Comparison of ENCODE assay signal across 15 cellular contexts in genomic region chr7:8413600-8413999, GRCh38. TPM values are rescaled to one million over a fixed set of nuclear protein-coding genes. Genes with fewer than 3 reads are reported as not detected.
DNase-seq lines count a peak whose midpoint lies in the region; ATAC-seq, FAIRE-seq and TF ChIP-seq lines count a peak whose summit lies in the region.
"Had no signal": no experiment of that assay in that cellular context is flagged by ENCODE, and none has a peak within 500 bp of the region (broad histone marks: within the 10 kb centered on the region; RNA-seq: fewer than 3 reads in every experiment).

No MANE protein-coding gene starts in this region.

- no peaks in the 10 kb centered on the region for H3K4me1 Mint-ChIP-seq in activated T-helper 2 cell treated with anti-CD3 and anti-CD28 coated beads, Interferon-gamma antibody, Interleukin-2, Interleukin-4, amounts not matched to agents 10 μg/mL and 5 μg/mL and 100 μg/mL, durations not matched to agents 14 hours and 24 hours and 36 hours (ENCODE audit: low read depth)
- H3K4me1 Mint-ChIP-seq: CD8-positive, alpha-beta memory T cell had no signal

- intact Hi-C loops in activated T-helper 2 cell treated with anti-CD3 and anti-CD28 coated beads, Interferon-gamma antibody, Interleukin-2, Interleukin-4, amounts not matched to agents 10 μg/mL and 5 μg/mL and 100 μg/mL, durations not matched to agents 14 hours and 24 hours and 36 hours (cut with micrococcal nuclease) = no loop called here

- DNase-seq in NOMO-1 treated with DMSO at 0.1 percent for 48 hours (lab: John Stamatoyannopoulos, UW; ENCODE audit: unreplicated experiment) (peak; percentile 1), NOMO-1 treated with dmso at 0.1 percent for 144 hours (lab: John Stamatoyannopoulos, UW; ENCODE audit: unreplicated experiment) (no peak), MV-4-11 (lab: John Stamatoyannopoulos, UW) (peak; percentile 6), GM12891 (ENCODE audit: insufficient read length, low spot score) (no peak)
- DNase-seq in activated CD4-positive, alpha-beta T cell treated with anti-CD3 and anti-CD28 coated beads for 1 hour = no peak
- no peak for DNase-seq in activated T-helper 2 cell treated with anti-CD3 and anti-CD28 coated beads, Interferon-gamma antibody, Interleukin-2, Interleukin-4, amounts not matched to agents 10 μg/mL and 5 μg/mL and 100 μg/mL, durations not matched to agents 14 hours and 24 hours and 36 hours (ENCODE audit: low spot score)
- DNase-seq: Caco-2; CD8-positive, alpha-beta memory T cell; DND-41; GDM1; HCEC 1CT; HFFc6; Karpas-422 had no signal

- peak; percentile 62 for ATAC-seq in HG02885 (IDR thresholded peaks at IDR 0.05; ENCODE audit: poor library complexity, unreplicated experiment)

- H3K4me3 Mint-ChIP-seq in activated T-helper 2 cell treated with anti-CD3 and anti-CD28 coated beads, Interferon-gamma antibody, Interleukin-2, Interleukin-4, amounts not matched to agents 10 μg/mL and 5 μg/mL and 100 μg/mL, durations not matched to agents 14 hours and 24 hours and 36 hours (ENCODE audit: low read depth) = no peak overlapping the region
- H3K4me3 Mint-ChIP-seq: CD8-positive, alpha-beta memory T cell; HFFc6 had no signal

- H3K27me3 Mint-ChIP-seq in activated T-helper 2 cell treated with anti-CD3 and anti-CD28 coated beads, Interferon-gamma antibody, Interleukin-2, Interleukin-4, amounts not matched to agents 10 μg/mL and 5 μg/mL and 100 μg/mL, durations not matched to agents 14 hours and 24 hours and 36 hours (ENCODE audit: low read depth) = no peaks in the 10 kb centered on the region

- H3K9me3 Mint-ChIP-seq in activated T-helper 2 cell treated with anti-CD3 and anti-CD28 coated beads, Interferon-gamma antibody, Interleukin-2, Interleukin-4, amounts not matched to agents 10 μg/mL and 5 μg/mL and 100 μg/mL, durations not matched to agents 14 hours and 24 hours and 36 hours = no peaks in the 10 kb centered on the region
- H3K9me3 Mint-ChIP-seq: CD8-positive, alpha-beta memory T cell; HFFc6 had no signal

- no peaks in the 10 kb centered on the region for H3K36me3 Mint-ChIP-seq in activated T-helper 2 cell treated with anti-CD3 and anti-CD28 coated beads, Interferon-gamma antibody, Interleukin-2, Interleukin-4, amounts not matched to agents 10 μg/mL and 5 μg/mL and 100 μg/mL, durations not matched to agents 14 hours and 24 hours and 36 hours (ENCODE audit: low read depth)
- H3K36me3 Mint-ChIP-seq: CD8-positive, alpha-beta memory T cell had no signal

- TF ChIP-seq POLR2A in GM12891 (IDR thresholded peaks at IDR 0.05; ENCODE audit: low read depth, low read length) = no peak

- FAIRE-seq in GM12891 (lab: Jason Lieb, UNC) = no peak

- no peak overlapping the region for H3K27ac Mint-ChIP-seq in activated T-helper 2 cell treated with anti-CD3 and anti-CD28 coated beads, Interferon-gamma antibody, Interleukin-2, Interleukin-4, amounts not matched to agents 10 μg/mL and 5 μg/mL and 100 μg/mL, durations not matched to agents 14 hours and 24 hours and 36 hours
- H3K27ac Mint-ChIP-seq: CD8-positive, alpha-beta memory T cell; HFFc6 had no signal

TF ChIP-seq in GM12891, 5 proteins besides CTCF, POLR2A, EP300 and RAD21:
- TF ChIP-seq PAX5 (IDR thresholded peaks at IDR 0.05; ENCODE audit: insufficient read depth, low read length, severe bottlenecking) (no peak), SPI1 (IDR thresholded peaks at IDR 0.05; ENCODE audit: low read depth, low read length) (no peak), TAF1 (IDR thresholded peaks at IDR 0.05; ENCODE audit: low read depth, low read length) (no peak), POU2F2 (IDR thresholded peaks at IDR 0.05; ENCODE audit: low read depth, low read length) (no peak), POLR2AphosphoS5 (IDR thresholded peaks at IDR 0.05; ENCODE audit: low read depth, low read length) (no peak)

RNA-seq across cellular contexts. Expression of gene NXPH1, which starts 19.8 kb away (rescaled TPM):
- not detected for polyA plus RNA-seq in GM12891 (2012; ENCODE audit: low read depth, missing spikeins)
- total RNA-seq in activated T-helper 2 cell treated with anti-CD3 and anti-CD28 coated beads, Interferon-gamma antibody, Interleukin-2, Interleukin-4, amounts not matched to agents 10 μg/mL and 5 μg/mL and 100 μg/mL, durations not matched to agents 14 hours and 24 hours and 36 hours = not detected in 2 replicates
- total RNA-seq: A673; CD8-positive, alpha-beta memory T cell; HFFc6 had no signal
- polyA plus RNA-seq: CD8-positive, alpha-beta memory T cell had no signal

Comparison
In these comparisons a context has a peak if more than half of its experiments do, and no peak if none do; other contexts are left out.
1. DNase-seq: peak in NOMO-1 treated with DMSO at 0.1 percent for 48 hours (single experiment) and MV-4-11 (single experiment); none in NOMO-1 treated with dmso at 0.1 percent for 144 hours (single experiment), GM12891 (single experiment), activated CD4-positive, alpha-beta T cell treated with anti-CD3 and anti-CD28 coated beads for 1 hour (single experiment) and activated T-helper 2 cell treated with anti-CD3 and anti-CD28 coated beads, Interferon-gamma antibody, Interleukin-2, Interleukin-4, amounts not matched to agents 10 μg/mL and 5 μg/mL and 100 μg/mL, durations not matched to agents 14 hours and 24 hours and 36 hours (single experiment).